18 cellular contexts compared by ENCODE assay signal in the genomic region with DNA sequence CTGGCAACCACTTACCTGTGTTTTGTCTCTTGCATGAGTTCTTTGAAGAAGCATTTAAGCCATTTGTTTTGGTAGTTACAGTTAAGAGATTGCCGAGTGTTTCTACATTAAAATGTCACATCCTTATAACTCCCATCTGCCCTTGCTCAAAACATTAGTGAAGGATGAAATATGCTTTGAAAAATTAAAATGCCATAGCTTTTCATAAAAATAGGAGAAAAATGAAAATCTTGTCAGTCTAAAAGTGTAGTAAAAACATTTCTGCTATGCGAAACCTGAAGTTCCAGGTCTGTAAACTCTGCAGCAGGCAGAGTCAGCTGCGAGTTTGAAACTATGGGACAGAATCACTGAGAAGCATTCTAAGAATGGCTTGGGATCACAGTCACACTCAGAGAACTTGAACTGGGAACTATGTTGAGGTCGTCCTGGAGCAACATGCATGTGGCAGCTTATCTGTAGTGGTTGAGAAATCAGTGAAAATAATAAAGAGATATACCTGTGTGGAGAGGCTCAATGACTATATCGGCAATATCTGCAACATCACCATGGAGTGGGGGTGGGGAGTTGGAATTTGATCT.
"Had no signal": no experiment of that assay in that cellular context is flagged by ENCODE, and none has a peak within 500 bp of the region (broad histone marks: within the 10 kb centered on the region; RNA-seq: fewer than 3 reads in every experiment).

No MANE protein-coding gene starts in this region.

- H3K36me3 ChIP-seq: heart left ventricle, ovary, right atrium auricular region, suprapubic skin, thyroid gland, upper lobe of left lung, uterus had no signal

- DNase-seq: effector memory CD4-positive, alpha-beta T cell; foreskin keratinocyte; heart left ventricle; hippocampal formation; mammary epithelial cell; mucosa of descending colon; natural killer cell; ovary; small intestine; stimulated activated CD4-positive, alpha-beta T cell treated with anti-CD3 and anti-CD28 coated beads, Interleukin-2, amount 100 ng/mL, for 48 hours; stimulated activated naive CD8-positive, alpha-beta T cell treated with anti-CD3 and anti-CD28 coated beads, Interleukin-15, Interleukin-2, amounts not matched to agents 100 U/mL and 50 U/mL, for 24 hours; upper lobe of left lung; uterus had no signal

- ATAC-seq: foreskin keratinocyte; heart left ventricle; left lobe of liver; mucosa of descending colon; natural killer cell; stimulated activated naive CD8-positive, alpha-beta T cell treated with anti-CD3 and anti-CD28 coated beads, Interleukin-15, Interleukin-2, amounts not matched to agents 100 U/mL and 50 U/mL, for 24 hours had no signal

- H3K4me3 ChIP-seq: heart left ventricle, mucosa of descending colon, ovary, right atrium auricular region, suprapubic skin, thyroid gland, upper lobe of left lung, uterus had no signal

- H3K27ac Mint-ChIP-seq: natural killer cell had no signal

- H3K9me3 Mint-ChIP-seq: natural killer cell had no signal

- H3K4me1 ChIP-seq: foreskin keratinocyte, right atrium auricular region, suprapubic skin, upper lobe of left lung, uterus had no signal

- H3K4me3 Mint-ChIP-seq: natural killer cell, neural crest cell had no signal

- H3K9me3 ChIP-seq: mucosa of descending colon, ovary, right atrium auricular region, thyroid gland, upper lobe of left lung, uterus had no signal

- H3K27me3 ChIP-seq: ovary, right atrium auricular region, suprapubic skin, thyroid gland, upper lobe of left lung, uterus had no signal

- H3K27ac ChIP-seq: foreskin keratinocyte, heart left ventricle, ovary, right atrium auricular region, suprapubic skin, thyroid gland, upper lobe of left lung, uterus had no signal

- H3K4me1 Mint-ChIP-seq: neural crest cell had no signal
